24 cellular contexts compared by ENCODE assay signal in genomic region chr13:39586956-39587605, GRCh38. TPM values are rescaled to one million over a fixed set of nuclear protein-coding genes. Genes with fewer than 3 reads are reported as not detected.
"Had no signal": no experiment of that assay in that cellular context is flagged by ENCODE, and none has a peak within 500 bp of the region (broad histone marks: within the 10 kb centered on the region; RNA-seq: fewer than 3 reads in every experiment).

No MANE protein-coding gene starts in this region.

- H3K36me3 ChIP-seq: cardiac muscle cell, neutrophil, ovary, prostate gland, thyroid gland had no signal

- H3K9me3 Mint-ChIP-seq: activated naive CD8-positive, alpha-beta T cell treated with anti-CD3 and anti-CD28 coated beads, Interleukin-2, amount 50 U/mL, for 24 hours; activated T-helper 1 cell treated with anti-CD3 and anti-CD28 coated beads, Interleukin-12 subunit alpha, Interleukin-12 subunit beta, Interleukin-2, Interleukin-4 antibody, amounts not matched to agents 30 ng/mL and 10 ng/mL and 1 ng/mL, durations not matched to agents 14 hours and 24 hours and 36 hours; dendritic cell treated with granulocyte-macrophage colony-stimulating factor and Interleukin-4, amounts not matched to agents 40 ng/mL and 50 ng/mL, for 4 days; mesothelial cell of epicardium; natural killer cell; stimulated activated naive CD8-positive, alpha-beta T cell treated with anti-CD3 and anti-CD28 coated beads, Interleukin-15, Interleukin-2, amounts not matched to agents 100 ng/mL and 50 ng/mL, for 24 hours; T-helper 2 cell treated with Interferon-gamma antibody and Interleukin-4, amounts not matched to agents 5 μg/mL and 100 μg/mL, for 36 hours had no signal

- H3K4me1 ChIP-seq: body of pancreas, prostate gland, thyroid gland had no signal

- H3K4me1 Mint-ChIP-seq: activated naive CD8-positive, alpha-beta T cell treated with anti-CD3 and anti-CD28 coated beads, Interleukin-2, amount 50 U/mL, for 24 hours; mesothelial cell of epicardium; natural killer cell had no signal

- H3K9me3 ChIP-seq: body of pancreas, neutrophil, ovary, prostate gland, thyroid gland had no signal

- H3K27ac Mint-ChIP-seq: activated CD8-positive, alpha-beta T cell treated with anti-CD3 and anti-CD28 coated beads, Interleukin-2, amount 10 ng/mL, durations not matched to agents 7 days and 5 days; activated naive CD8-positive, alpha-beta T cell treated with anti-CD3 and anti-CD28 coated beads, Interleukin-2, amount 50 U/mL, for 24 hours; activated T-helper 1 cell treated with anti-CD3 and anti-CD28 coated beads, Interleukin-12 subunit alpha, Interleukin-12 subunit beta, Interleukin-2, Interleukin-4 antibody, amounts not matched to agents 30 ng/mL and 10 ng/mL and 1 ng/mL, durations not matched to agents 14 hours and 24 hours and 36 hours; dendritic cell treated with granulocyte-macrophage colony-stimulating factor and Interleukin-4, amounts not matched to agents 40 ng/mL and 50 ng/mL, for 4 days; mesothelial cell of epicardium; natural killer cell; stimulated activated naive CD8-positive, alpha-beta T cell treated with anti-CD3 and anti-CD28 coated beads, Interleukin-15, Interleukin-2, amounts not matched to agents 100 ng/mL and 50 ng/mL, for 24 hours; T-helper 2 cell treated with Interferon-gamma antibody and Interleukin-4, amounts not matched to agents 5 μg/mL and 100 μg/mL, for 36 hours had no signal

- H3K4me3 ChIP-seq: body of pancreas, cardiac muscle cell, ovary, prostate gland, thyroid gland had no signal

- H3K27me3 ChIP-seq: body of pancreas, cardiac muscle cell, neutrophil, ovary, thyroid gland had no signal

- FAIRE-seq: endometrium, kidney had no signal

- H3K36me3 Mint-ChIP-seq: mesothelial cell of epicardium, natural killer cell had no signal

- H3K27me3 Mint-ChIP-seq: dendritic cell treated with granulocyte-macrophage colony-stimulating factor and Interleukin-4, amounts not matched to agents 40 ng/mL and 50 ng/mL, for 4 days had no signal

- ATAC-seq: activated CD8-positive, alpha-beta T cell treated with anti-CD3 and anti-CD28 coated beads, Interleukin-2, amount 10 ng/mL, durations not matched to agents 7 days and 5 days; activated naive CD8-positive, alpha-beta T cell treated with anti-CD3 and anti-CD28 coated beads, Interleukin-2, amount 50 U/mL, for 24 hours; body of pancreas; left lobe of liver; natural killer cell had no signal

- H3K27ac ChIP-seq: body of pancreas, cardiac muscle cell, neutrophil, ovary, prostate gland, thyroid gland had no signal

- DNase-seq: activated CD4-positive, alpha-beta T cell treated with anti-CD3 and anti-CD28 coated beads for 1 hour; activated CD4-positive, alpha-beta T cell treated with anti-CD3 and anti-CD28 coated beads, Interleukin-2, amount 50 U/mL, for 1 hour; activated CD8-positive, alpha-beta T cell treated with anti-CD3 and anti-CD28 coated beads, Interleukin-2, amount 10 ng/mL, durations not matched to agents 7 days and 5 days; activated gamma-delta T cell; activated naive CD4-positive, alpha-beta T cell treated with anti-CD3 and anti-CD28 coated beads, Interleukin-2, amount 50 U/mL, for 16 hours; activated naive CD8-positive, alpha-beta T cell treated with anti-CD3 and anti-CD28 coated beads, Interleukin-2, amount 50 U/mL, for 24 hours; body of pancreas; effector CD4-positive, alpha-beta T cell; kidney; natural killer cell; ovary; stimulated activated CD4-positive, alpha-beta T cell treated with anti-CD3 and anti-CD28 coated beads, Interleukin-12 subunit alpha, Interleukin-12 subunit beta, amount 100 ng/mL, for 4 hours; substantia nigra; thyroid gland had no signal

- H3K4me3 Mint-ChIP-seq: activated CD8-positive, alpha-beta T cell treated with anti-CD3 and anti-CD28 coated beads, Interleukin-2, amount 10 ng/mL, durations not matched to agents 7 days and 5 days; activated naive CD8-positive, alpha-beta T cell treated with anti-CD3 and anti-CD28 coated beads, Interleukin-2, amount 50 U/mL, for 24 hours; activated T-helper 1 cell treated with anti-CD3 and anti-CD28 coated beads, Interleukin-12 subunit alpha, Interleukin-12 subunit beta, Interleukin-2, Interleukin-4 antibody, amounts not matched to agents 30 ng/mL and 10 ng/mL and 1 ng/mL, durations not matched to agents 14 hours and 24 hours and 36 hours; dendritic cell treated with granulocyte-macrophage colony-stimulating factor and Interleukin-4, amounts not matched to agents 40 ng/mL and 50 ng/mL, for 4 days; mesothelial cell of epicardium; natural killer cell; stimulated activated naive CD8-positive, alpha-beta T cell treated with anti-CD3 and anti-CD28 coated beads, Interleukin-15, Interleukin-2, amounts not matched to agents 100 ng/mL and 50 ng/mL, for 24 hours; T-helper 2 cell treated with Interferon-gamma antibody and Interleukin-4, amounts not matched to agents 5 μg/mL and 100 μg/mL, for 36 hours had no signal

RNA-seq across cellular contexts. Expression of gene LHFPL6, which starts 15.9 kb away (rescaled TPM):
- total RNA-seq: natural killer cell had no signal
